In genomic region chr1:47755368-47755990, GRCh38 we compare ENCODE assay signal across 8 cellular contexts.
DNase-seq lines count a peak whose midpoint lies in the region; ATAC-seq, FAIRE-seq and TF ChIP-seq lines count a peak whose summit lies in the region.

No MANE protein-coding gene starts in this region.

- H3K4me1 Mint-ChIP-seq in astrocyte (ENCODE audit: low read depth, unreplicated experiment) = peaks cover 9% of the 10 kb centered on the region
- peaks cover 28% of the 10 kb centered on the region for H3K4me1 Mint-ChIP-seq in mesothelial cell of epicardium

- H2AFZ ChIP-seq in SK-N-SH (ENCODE audit: low read depth) (no peak overlapping the region), astrocyte (ENCODE audit: low read depth, low read length) (no peak overlapping the region)

- peak; percentile 15 for DNase-seq in H54 (ENCODE audit: insufficient read length, low spot score)
- peak; percentile 44 for DNase-seq in SK-N-SH
- no peak for DNase-seq in astrocyte (ENCODE audit: low read depth)
- no peak for DNase-seq in mesothelial cell of epicardium (ENCODE audit: low spot score in 2 of 2, unreplicated experiment in 2 of 2)
- no peak for DNase-seq in kidney tubule cell (ENCODE audit: low spot score)
- no peak for DNase-seq in NCI-H2029 (lab: John Stamatoyannopoulos, UW)

- H3K79me2 ChIP-seq in DOHH2 (ENCODE audit: control insufficient read depth, low read length) = no peaks in the 10 kb centered on the region
- H3K79me2 ChIP-seq in SK-N-SH (ENCODE audit: insufficient read depth) = no peaks in the 10 kb centered on the region
- no peaks in the 10 kb centered on the region for H3K79me2 ChIP-seq in astrocyte (ENCODE audit: insufficient read depth, low read length)

- H3K36me3 Mint-ChIP-seq in astrocyte (ENCODE audit: low read depth, unreplicated experiment) (no peaks in the 10 kb centered on the region), mesothelial cell of epicardium (no peaks in the 10 kb centered on the region)

- no peak overlapping the region for H3K4me3 ChIP-seq in DOHH2 (ENCODE audit: low read length)
- H3K4me3 ChIP-seq in SK-N-SH (ENCODE audit: low read depth in 2 of 2, low read length in 1 of 2) = no peak overlapping the region
- H3K4me3 ChIP-seq in astrocyte (ENCODE audit: insufficient read depth, low read depth, low read length) = no peak overlapping the region

- no peaks in the 10 kb centered on the region for H3K4me1 ChIP-seq in DOHH2 (ENCODE audit: control insufficient read depth, low read length)
- H3K4me1 ChIP-seq in SK-N-SH (ENCODE audit: control insufficient read depth in 1 of 2, insufficient read depth in 2 of 2, low read depth in 1 of 2, low read length in 1 of 2) = no peaks in the 10 kb centered on the region
- H3K4me1 ChIP-seq in astrocyte (ENCODE audit: insufficient read depth, low read length) = no peaks in the 10 kb centered on the region

- CTCF ChIA-PET in SK-N-SH (lab: Yijun Ruan, JAX) = interaction anchor here (0.7 to 3.4 kb wide), 20 partner anchors 8 to 323 kb away, joined by 3 to 22 read pairs (median 4); partner anchors contain the start of gene TRABD2B

- H4K20me1 ChIP-seq in DOHH2 (ENCODE audit: control insufficient read depth, insufficient read depth, low read depth, low read length) = no peaks in the 10 kb centered on the region
- H4K20me1 ChIP-seq in SK-N-SH (ENCODE audit: insufficient read depth) = no peaks in the 10 kb centered on the region
- no peaks in the 10 kb centered on the region for H4K20me1 ChIP-seq in astrocyte (ENCODE audit: insufficient read depth, low read length)

- H3K9me3 Mint-ChIP-seq in astrocyte (ENCODE audit: unreplicated experiment) (no peaks in the 10 kb centered on the region), mesothelial cell of epicardium (no peaks in the 10 kb centered on the region)

- 63% methylated on average over 5 of the region's 7 CpGs for WGBS in SK-N-SH (ENCODE audit: low lambda C conversion rate)

- H3K27me3 Mint-ChIP-seq in astrocyte (ENCODE audit: low read depth, unreplicated experiment) (peaks cover 36% of the 10 kb centered on the region), mesothelial cell of epicardium (ENCODE audit: low read depth) (peaks cover 8% of the 10 kb centered on the region)

- H3K27ac ChIP-seq in DOHH2 (ENCODE audit: low read depth, low read length) = no peak overlapping the region
- no peak overlapping the region for H3K27ac ChIP-seq in SK-N-SH (ENCODE audit: low read depth in 2 of 2, low read length in 1 of 2)
- H3K27ac ChIP-seq in astrocyte (ENCODE audit: low read depth, low read length) = no peak overlapping the region

- no peaks in the 10 kb centered on the region for H3K9me3 ChIP-seq in DOHH2 (ENCODE audit: control insufficient read depth, insufficient read depth, low read length)
- no peaks in the 10 kb centered on the region for H3K9me3 ChIP-seq in SK-N-SH
- no peaks in the 10 kb centered on the region for H3K9me3 ChIP-seq in astrocyte (ENCODE audit: insufficient read depth, low read depth, low read length)

- H3K9ac ChIP-seq in SK-N-SH (no peak overlapping the region), astrocyte (ENCODE audit: low read length) (no peak overlapping the region)

- TF ChIP-seq POLR2A in H54 (IDR thresholded peaks at IDR 0.05; ENCODE audit: low read depth, low read length) = no peak

- no peaks in the 10 kb centered on the region for H3K27me3 ChIP-seq in DOHH2 (ENCODE audit: control insufficient read depth, low read length)
- H3K27me3 ChIP-seq in SK-N-SH (ENCODE audit: insufficient read depth) = no peaks in the 10 kb centered on the region
- H3K27me3 ChIP-seq in astrocyte (ENCODE audit: insufficient read depth, low read length) = no peaks in the 10 kb centered on the region

- ATAC-seq in GM18873 (IDR thresholded peaks at IDR 0.05; ENCODE audit: low FRiP score, unreplicated experiment) = no peak

- H3K4me2 ChIP-seq in DOHH2 (ENCODE audit: low read length) (no peak overlapping the region), SK-N-SH (no peak overlapping the region), astrocyte (ENCODE audit: low read length) (no peak overlapping the region)

- H3K4me3 Mint-ChIP-seq in astrocyte (ENCODE audit: unreplicated experiment) = no peak overlapping the region
- no peak overlapping the region for H3K4me3 Mint-ChIP-seq in mesothelial cell of epicardium

- TF ChIP-seq RAD21 in SK-N-SH (IDR thresholded peaks at IDR 0.05; ENCODE audit: low read length) = peak; percentile 24; the same call in 1 of the 2 replicates

- no peak for TF ChIP-seq EP300 in SK-N-SH (IDR thresholded peaks at IDR 0.05; ENCODE audit: borderline replicate concordance in 1 of 2, low read depth in 1 of 2, low read length in 1 of 2)

- H3K27ac Mint-ChIP-seq in astrocyte (ENCODE audit: unreplicated experiment) = no peak overlapping the region
- H3K27ac Mint-ChIP-seq in mesothelial cell of epicardium = no peak overlapping the region

- TF ChIP-seq CTCF in DOHH2 (IDR thresholded peaks at IDR 0.05; ENCODE audit: low read depth, low read length, poor library complexity, severe bottlenecking) (peak; percentile 94), SK-N-SH (IDR thresholded peaks at IDR 0.05) (peak; percentile 63), astrocyte (IDR thresholded peaks at IDR 0.05; ENCODE audit: insufficient read depth, low read depth, low read length) (peak; percentile 5), mesothelial cell of epicardium (IDR thresholded peaks at IDR 0.05; ENCODE audit: unreplicated experiment) (peak; percentile 38)

- FAIRE-seq in H54 (lab: Jason Lieb, UNC) = no peak
- no peak for FAIRE-seq in astrocyte (lab: Jason Lieb, UNC)

- POLR2A ChIA-PET in SK-N-SH (lab: Yijun Ruan, JAX) = no interaction called here

- no peaks in the 10 kb centered on the region for H3F3A ChIP-seq in DOHH2 (ENCODE audit: control insufficient read depth, insufficient read depth)
- H3F3A ChIP-seq in SK-N-SH (replicated peaks; ENCODE audit: insufficient read depth) = no peaks in the 10 kb centered on the region

- H3K9me2 ChIP-seq in DOHH2 (replicated peaks; ENCODE audit: control insufficient read depth, low read length) (no peaks in the 10 kb centered on the region), SK-N-SH (no peaks in the 10 kb centered on the region)

- H3K36me3 ChIP-seq in DOHH2 (ENCODE audit: control insufficient read depth, low read length) (no peaks in the 10 kb centered on the region), SK-N-SH (replicated peaks in 1 of 2; ENCODE audit: control insufficient read depth in 1 of 2, insufficient read depth in 2 of 2, low read length in 1 of 2) (no peaks in the 10 kb centered on the region), astrocyte (ENCODE audit: insufficient read depth, low read length) (no peaks in the 10 kb centered on the region)

TF ChIP-seq in SK-N-SH, 30 proteins besides CTCF, POLR2A, EP300 and RAD21:
- TF ChIP-seq GABPA (IDR thresholded peaks at IDR 0.05; ENCODE audit: low read depth) = no peak
- no peak for TF ChIP-seq FOXM1 (IDR thresholded peaks at IDR 0.05; ENCODE audit: low read depth)
- no peak for TF ChIP-seq REST (IDR thresholded peaks at IDR 0.05; ENCODE audit: low read depth, low read length)
- no peak for TF ChIP-seq MEF2A (IDR thresholded peaks at IDR 0.05; ENCODE audit: borderline replicate concordance, low read depth)
- no peak for TF ChIP-seq NFIC (IDR thresholded peaks at IDR 0.05; ENCODE audit: borderline replicate concordance)
- TF ChIP-seq SMC3 (IDR thresholded peaks at IDR 0.05; ENCODE audit: low read depth, low read length) = no peak
- TF ChIP-seq ELF1 (IDR thresholded peaks at IDR 0.05) = no peak
- TF ChIP-seq JUND (IDR thresholded peaks at IDR 0.05) = no peak
- TF ChIP-seq RCOR1 (IDR thresholded peaks at IDR 0.05; ENCODE audit: low read length) = no peak
- no peak for TF ChIP-seq MXI1 (IDR thresholded peaks at IDR 0.05; ENCODE audit: low read depth, low read length)
- no peak for TF ChIP-seq TCF12 (IDR thresholded peaks at IDR 0.05)
- TF ChIP-seq POLR2AphosphoS5 (IDR thresholded peaks at IDR 0.05; ENCODE audit: low read depth, low read length) = no peak
- TF ChIP-seq TEAD4 (IDR thresholded peaks at IDR 0.05; ENCODE audit: borderline replicate concordance, insufficient read depth) = no peak

Comparison
In these comparisons a context has a peak if more than half of its experiments do, and no peak if none do; other contexts are left out.
1. CTCF ChIP-seq: peak in every context shown above with its lines; median percentile 94 in DOHH2; 63 in SK-N-SH; 38 in mesothelial cell of epicardium; 5 in astrocyte.
2. DNase-seq: peak in H54 (single experiment) and SK-N-SH (single experiment); none in astrocyte (single experiment), mesothelial cell of epicardium (0 of 2), kidney tubule cell (single experiment) and NCI-H2029 (single experiment).